8 cellular contexts compared by ENCODE assay signal in the genomic region with DNA sequence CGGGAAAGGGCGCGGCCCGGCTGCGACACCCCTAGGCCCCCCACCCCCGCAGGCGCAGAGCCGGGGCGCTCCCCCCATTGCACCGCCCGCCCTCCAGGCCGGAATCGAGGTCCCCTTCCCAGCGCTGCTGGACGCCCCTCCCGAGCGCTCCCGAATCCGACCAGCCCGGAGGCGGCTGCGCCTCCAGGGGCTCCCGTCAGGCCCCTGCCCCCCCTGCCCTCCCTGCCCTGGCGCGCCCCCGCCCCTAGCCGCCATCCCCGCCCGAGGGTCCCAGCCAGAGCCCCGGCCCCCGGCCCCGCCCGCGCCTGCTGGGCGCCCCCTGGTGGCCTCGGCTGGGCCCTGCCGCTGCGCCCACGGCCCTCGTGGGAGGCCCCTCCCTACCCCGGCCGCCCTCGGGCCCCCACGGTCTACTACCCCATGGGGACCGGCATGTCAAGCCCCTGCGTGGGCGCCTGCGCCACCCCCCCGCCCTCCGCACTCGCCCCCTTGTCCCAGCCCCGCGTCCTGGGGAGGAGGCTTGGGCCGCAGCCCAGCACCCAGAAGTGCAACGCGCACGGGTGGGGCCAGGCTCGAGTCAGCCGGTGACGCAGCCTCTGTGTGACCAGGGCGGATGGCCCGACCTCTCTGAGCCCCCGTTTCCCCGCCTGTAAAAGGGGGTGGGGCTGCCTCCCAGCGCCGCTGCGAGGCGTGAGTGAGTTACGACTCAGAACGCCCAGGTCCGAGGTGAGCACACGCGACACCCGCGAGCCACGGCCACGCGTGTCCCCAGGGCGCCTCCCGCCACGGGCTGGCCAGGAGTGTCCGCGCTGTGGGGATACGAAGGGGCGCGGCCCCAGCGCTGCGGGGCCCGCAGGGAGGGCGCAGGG.
DNase-seq lines count a peak whose midpoint lies in the region; ATAC-seq and TF ChIP-seq lines count a peak whose summit lies in the region.

No MANE protein-coding gene starts in this region.

- H3K27ac ChIP-seq in right lobe of liver = peak overlapping the region; percentile 34 to 52 (median 38)

- intact Hi-C loops in right lobe of liver (cut with DNase I) = no loop called here

- no peaks in the 10 kb centered on the region for H3K36me3 ChIP-seq in right lobe of liver

- peaks cover 0 to 11% (median 0%) of the 10 kb centered on the region in 4 donors for H3K4me1 ChIP-seq in right lobe of liver

- no peaks in the 10 kb centered on the region for H3K9me3 ChIP-seq in right lobe of liver

- TF ChIP-seq POLR2A in right lobe of liver (IDR thresholded peaks at IDR 0.05) = peak; percentile 27

- TF ChIP-seq CTCF in GM10266 (IDR thresholded peaks at IDR 0.05; ENCODE audit: control insufficient read depth, insufficient read depth, low read depth, missing control alignments) (peak; percentile 51), right lobe of liver (IDR thresholded peaks at IDR 0.05) (peak; percentile 33 to 61 (median 48))

- H3K4me3 ChIP-seq in right lobe of liver = peak overlapping the region; percentile 37 to 50 (median 46)

- DNase-seq in GM10266 (ENCODE audit: extremely low spot score) = peak; percentile 90
- DNase-seq in LoVo (ENCODE audit: low spot score) = peak; percentile 84
- DNase-seq in activated CD4-positive, alpha-beta T cell treated with anti-CD3 and anti-CD28 coated beads for 48 hours = peak; percentile 84
- DNase-seq in dedifferentiated amniotic fluid mesenchymal stem cell (ENCODE audit: extremely low spot score) = peak; percentile 48
- DNase-seq in right lobe of liver = peak; percentile 65 to 82 (median 78)
- DNase-seq in stimulated activated CD4-positive, alpha-beta T cell treated with anti-CD3 and anti-CD28 coated beads, TNF-alpha, amount 100 ng/mL, for 4 hours (ENCODE audit: low read depth in 3 of 3) = peak; percentile 59 to 66 (median 65)
- no peak for DNase-seq in NCI-H69 (lab: John Stamatoyannopoulos, UW)

- ATAC-seq in right lobe of liver (peak; percentile 38 to 52 (median 46)), HG03135 (IDR thresholded peaks at IDR 0.05; ENCODE audit: unreplicated experiment) (no peak)

- 0% methylated on average over 7 of the region's 90 CpGs for WGBS in right lobe of liver (ENCODE audit: insufficient coverage, low coverage, low lambda C conversion rate, missing lambda C conversion rate)

- no peaks in the 10 kb centered on the region for H3K27me3 ChIP-seq in right lobe of liver
